ENCODE assay signal across 1 cellular context in the genomic region with DNA sequence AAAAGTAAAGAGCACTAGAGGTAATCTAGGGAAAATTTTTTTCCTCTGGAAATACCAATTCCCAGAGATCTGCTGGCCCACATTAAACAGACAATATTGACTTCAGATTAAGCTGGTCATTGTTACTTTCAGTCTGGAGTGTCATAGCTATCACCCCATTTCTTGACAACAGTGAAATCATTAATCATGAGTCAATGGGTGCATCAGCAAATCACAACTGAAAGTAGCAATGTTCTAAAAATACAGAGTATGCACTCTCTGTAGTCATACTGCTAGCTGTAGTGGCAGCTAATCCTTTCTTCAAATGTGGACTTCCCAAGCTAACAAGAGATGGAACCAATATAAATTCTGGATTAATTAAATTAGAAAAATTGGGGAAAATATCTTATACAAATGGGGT.
TF ChIP-seq lines count a peak whose summit lies in the region.

No MANE protein-coding gene starts in this region.

TF ChIP-seq in GM12878, 131 proteins besides CTCF, POLR2A, EP300 and RAD21 (continued from another document):
- TF ChIP-seq, protein P1, sequence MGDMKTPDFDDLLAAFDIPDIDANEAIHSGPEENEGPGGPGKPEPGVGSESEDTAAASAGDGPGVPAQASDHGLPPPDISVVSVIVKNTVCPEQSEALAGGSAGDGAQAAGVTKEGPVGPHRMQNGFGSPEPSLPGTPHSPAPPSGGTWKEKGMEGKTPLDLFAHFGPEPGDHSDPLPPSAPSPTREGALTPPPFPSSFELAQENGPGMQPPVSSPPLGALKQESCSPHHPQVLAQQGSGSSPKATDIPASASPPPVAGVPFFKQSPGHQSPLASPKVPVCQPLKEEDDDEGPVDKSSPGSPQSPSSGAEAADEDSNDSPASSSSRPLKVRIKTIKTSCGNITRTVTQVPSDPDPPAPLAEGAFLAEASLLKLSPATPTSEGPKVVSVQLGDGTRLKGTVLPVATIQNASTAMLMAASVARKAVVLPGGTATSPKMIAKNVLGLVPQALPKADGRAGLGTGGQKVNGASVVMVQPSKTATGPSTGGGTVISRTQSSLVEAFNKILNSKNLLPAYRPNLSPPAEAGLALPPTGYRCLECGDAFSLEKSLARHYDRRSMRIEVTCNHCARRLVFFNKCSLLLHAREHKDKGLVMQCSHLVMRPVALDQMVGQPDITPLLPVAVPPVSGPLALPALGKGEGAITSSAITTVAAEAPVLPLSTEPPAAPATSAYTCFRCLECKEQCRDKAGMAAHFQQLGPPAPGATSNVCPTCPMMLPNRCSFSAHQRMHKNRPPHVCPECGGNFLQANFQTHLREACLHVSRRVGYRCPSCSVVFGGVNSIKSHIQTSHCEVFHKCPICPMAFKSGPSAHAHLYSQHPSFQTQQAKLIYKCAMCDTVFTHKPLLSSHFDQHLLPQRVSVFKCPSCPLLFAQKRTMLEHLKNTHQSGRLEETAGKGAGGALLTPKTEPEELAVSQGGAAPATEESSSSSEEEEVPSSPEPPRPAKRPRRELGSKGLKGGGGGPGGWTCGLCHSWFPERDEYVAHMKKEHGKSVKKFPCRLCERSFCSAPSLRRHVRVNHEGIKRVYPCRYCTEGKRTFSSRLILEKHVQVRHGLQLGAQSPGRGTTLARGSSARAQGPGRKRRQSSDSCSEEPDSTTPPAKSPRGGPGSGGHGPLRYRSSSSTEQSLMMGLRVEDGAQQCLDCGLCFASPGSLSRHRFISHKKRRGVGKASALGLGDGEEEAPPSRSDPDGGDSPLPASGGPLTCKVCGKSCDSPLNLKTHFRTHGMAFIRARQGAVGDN (IDR thresholded peaks at IDR 0.05) = peak; percentile 86
- TF ChIP-seq PAX5 (IDR thresholded peaks at IDR 0.05; ENCODE audit: borderline replicate concordance, low read depth, low read length) = 0 out of 2 replicates have a peak, but pooled peaks have one; percentile 40
- peak; percentile 71 for TF ChIP-seq ZNF24 (IDR thresholded peaks at IDR 0.05)
- TF ChIP-seq, protein P2, sequence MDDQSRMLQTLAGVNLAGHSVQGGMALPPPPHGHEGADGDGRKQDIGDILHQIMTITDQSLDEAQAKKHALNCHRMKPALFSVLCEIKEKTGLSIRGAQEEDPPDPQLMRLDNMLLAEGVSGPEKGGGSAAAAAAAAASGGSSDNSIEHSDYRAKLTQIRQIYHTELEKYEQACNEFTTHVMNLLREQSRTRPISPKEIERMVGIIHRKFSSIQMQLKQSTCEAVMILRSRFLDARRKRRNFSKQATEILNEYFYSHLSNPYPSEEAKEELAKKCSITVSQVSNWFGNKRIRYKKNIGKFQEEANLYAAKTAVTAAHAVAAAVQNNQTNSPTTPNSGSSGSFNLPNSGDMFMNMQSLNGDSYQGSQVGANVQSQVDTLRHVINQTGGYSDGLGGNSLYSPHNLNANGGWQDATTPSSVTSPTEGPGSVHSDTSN (IDR thresholded peaks at IDR 0.05; ENCODE audit: insufficient replicate concordance, low read depth, low read length) = peak; percentile 82
- peak; percentile 89 for TF ChIP-seq IRF4 (IDR thresholded peaks at IDR 0.05; ENCODE audit: low read depth, low read length)
- TF ChIP-seq, protein P3, sequence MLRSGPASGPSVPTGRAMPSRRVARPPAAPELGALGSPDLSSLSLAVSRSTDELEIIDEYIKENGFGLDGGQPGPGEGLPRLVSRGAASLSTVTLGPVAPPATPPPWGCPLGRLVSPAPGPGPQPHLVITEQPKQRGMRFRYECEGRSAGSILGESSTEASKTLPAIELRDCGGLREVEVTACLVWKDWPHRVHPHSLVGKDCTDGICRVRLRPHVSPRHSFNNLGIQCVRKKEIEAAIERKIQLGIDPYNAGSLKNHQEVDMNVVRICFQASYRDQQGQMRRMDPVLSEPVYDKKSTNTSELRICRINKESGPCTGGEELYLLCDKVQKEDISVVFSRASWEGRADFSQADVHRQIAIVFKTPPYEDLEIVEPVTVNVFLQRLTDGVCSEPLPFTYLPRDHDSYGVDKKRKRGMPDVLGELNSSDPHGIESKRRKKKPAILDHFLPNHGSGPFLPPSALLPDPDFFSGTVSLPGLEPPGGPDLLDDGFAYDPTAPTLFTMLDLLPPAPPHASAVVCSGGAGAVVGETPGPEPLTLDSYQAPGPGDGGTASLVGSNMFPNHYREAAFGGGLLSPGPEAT (IDR thresholded peaks at IDR 0.05; ENCODE audit: low read depth) = peak; percentile 73
- peak; percentile 94 for TF ChIP-seq ATF7 (IDR thresholded peaks at IDR 0.05; ENCODE audit: low read depth)
- TF ChIP-seq RAD51 (IDR thresholded peaks at IDR 0.05) = peak; percentile 39; the same call in 1 of the 2 replicates
- TF ChIP-seq, protein P4, sequence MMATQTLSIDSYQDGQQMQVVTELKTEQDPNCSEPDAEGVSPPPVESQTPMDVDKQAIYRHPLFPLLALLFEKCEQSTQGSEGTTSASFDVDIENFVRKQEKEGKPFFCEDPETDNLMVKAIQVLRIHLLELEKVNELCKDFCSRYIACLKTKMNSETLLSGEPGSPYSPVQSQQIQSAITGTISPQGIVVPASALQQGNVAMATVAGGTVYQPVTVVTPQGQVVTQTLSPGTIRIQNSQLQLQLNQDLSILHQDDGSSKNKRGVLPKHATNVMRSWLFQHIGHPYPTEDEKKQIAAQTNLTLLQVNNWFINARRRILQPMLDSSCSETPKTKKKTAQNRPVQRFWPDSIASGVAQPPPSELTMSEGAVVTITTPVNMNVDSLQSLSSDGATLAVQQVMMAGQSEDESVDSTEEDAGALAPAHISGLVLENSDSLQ (IDR thresholded peaks at IDR 0.05) = peak; percentile 91
- TF ChIP-seq IKZF2 (IDR thresholded peaks at IDR 0.05) = peak; percentile 93 to 95
TF ChIP-seq in GM12878: peak in this region for 42.
